Comparison of ENCODE assay signal across 22 cellular contexts in the genomic region with DNA sequence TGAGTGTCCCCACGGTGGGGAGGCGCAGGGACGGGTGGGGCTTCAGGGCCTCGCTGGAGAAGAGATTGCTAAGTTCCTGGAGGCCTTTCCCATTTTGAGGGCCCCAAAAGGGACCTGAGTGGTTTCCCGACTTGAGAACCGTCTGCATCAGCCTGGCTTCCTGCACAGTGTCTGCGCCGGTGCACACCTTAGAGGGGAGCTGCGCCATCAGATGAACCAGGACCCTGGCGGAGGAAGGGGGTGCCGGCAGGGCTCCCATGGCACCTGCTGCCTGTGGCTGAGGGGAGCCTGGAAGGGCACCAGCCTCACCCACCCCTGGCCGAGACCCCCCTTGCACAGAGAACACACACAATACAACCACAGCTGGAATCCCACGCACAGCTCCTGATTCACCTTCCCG.
"Had no signal": no experiment of that assay in that cellular context is flagged by ENCODE, and none has a peak within 500 bp of the region (broad histone marks: within the 10 kb centered on the region; RNA-seq: fewer than 3 reads in every experiment).

No MANE protein-coding gene starts in this region.

- H3K4me1 ChIP-seq: esophagus muscularis mucosa, foreskin keratinocyte, gastroesophageal sphincter, heart left ventricle, left ventricle myocardium inferior, lower lobe of right lung, thyroid gland had no signal

- H3K36me3 ChIP-seq: esophagus muscularis mucosa, gastroesophageal sphincter, heart left ventricle, left ventricle myocardium inferior, lower lobe of right lung, thyroid gland had no signal

- ATAC-seq: foreskin keratinocyte, gastroesophageal sphincter, heart left ventricle, left colon, lower lobe of right lung, sciatic nerve had no signal

- H3K27ac ChIP-seq: esophagus muscularis mucosa, foreskin keratinocyte, gastroesophageal sphincter, heart left ventricle, hepatocyte, left ventricle myocardium inferior, lower lobe of right lung, parathyroid adenoma, thyroid gland had no signal

- H3K4me3 ChIP-seq: esophagus muscularis mucosa, gastroesophageal sphincter, heart left ventricle, hepatocyte, left ventricle myocardium inferior, lower lobe of right lung, smooth muscle cell, thyroid gland had no signal

- H3K27me3 ChIP-seq: foreskin keratinocyte, hepatocyte, thyroid gland had no signal

- DNase-seq: cerebellar nuclear complex; cortex of kidney; effector CD4-positive, alpha-beta T cell; foreskin keratinocyte; heart left ventricle; kidney glomerular epithelial cell; left colon; left ventricle myocardium inferior; lower lobe of right lung; stimulated activated CD4-positive, alpha-beta T cell treated with anti-CD3 and anti-CD28 coated beads, Interleukin-12 subunit alpha, Interleukin-12 subunit beta, amount 100 ng/mL, for 4 hours; stimulated activated CD4-positive, alpha-beta T cell treated with anti-CD3 and anti-CD28 coated beads, Interleukin-1b, Interleukin-23, amount 100 ng/mL, for 48 hours; stimulated activated CD4-positive, alpha-beta T cell treated with anti-CD3 and anti-CD28 coated beads, Interleukin-4, amount 100 ng/mL, for 1 hour; stimulated activated CD8-positive, alpha-beta memory T cell treated with anti-CD3 and anti-CD28 coated beads, Interleukin-4, amount 100 ng/mL, for 48 hours; stimulated activated naive CD4-positive, alpha-beta T cell; stimulated activated naive CD8-positive, alpha-beta T cell treated with anti-CD3 and anti-CD28 coated beads, Interleukin-15, amount 100 ng/mL, for 72 hours; thyroid gland had no signal

- H3K9me3 ChIP-seq: esophagus muscularis mucosa, gastroesophageal sphincter, heart left ventricle, left ventricle myocardium inferior, lower lobe of right lung, thyroid gland had no signal
